ENCODE assay signal across 10 cellular contexts in the genomic region with DNA sequence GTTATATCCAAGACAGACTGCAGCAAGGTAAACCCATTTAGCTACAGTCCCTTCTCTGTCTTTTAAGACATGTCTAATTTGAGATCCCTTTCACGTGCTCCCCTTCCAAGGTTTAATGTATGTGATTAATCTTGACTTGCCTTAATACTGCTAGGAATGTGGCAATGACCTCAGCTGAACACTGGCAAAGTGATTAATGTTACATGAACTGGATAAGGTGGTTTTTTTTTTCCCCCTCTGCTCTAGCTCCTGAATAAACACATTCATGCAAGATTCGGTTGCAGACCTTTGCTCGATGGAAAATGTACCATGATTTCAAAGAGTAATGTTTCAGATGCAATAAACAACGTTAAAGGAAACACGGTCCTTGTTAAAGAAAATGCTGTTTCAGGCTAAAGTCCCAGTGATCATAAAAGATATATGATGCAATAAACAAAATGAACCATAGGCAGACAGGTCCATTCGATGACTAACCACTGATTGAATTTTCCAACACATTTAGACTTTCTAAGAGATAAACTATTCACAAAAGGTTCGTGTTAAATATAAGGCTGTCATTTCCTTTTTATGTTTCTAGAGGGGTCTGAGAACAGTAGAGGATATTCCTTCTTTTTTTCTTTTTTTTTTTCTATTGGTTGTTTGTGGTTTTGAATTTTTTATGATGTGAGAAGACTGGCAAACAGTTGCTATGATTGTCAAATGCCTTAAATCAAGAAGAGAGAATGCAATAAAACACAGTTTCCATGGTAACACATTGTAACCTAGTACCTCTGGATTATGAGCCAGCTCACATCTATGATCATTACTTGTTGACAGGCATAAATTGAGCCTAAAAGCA. TPM values are rescaled to one million over a fixed set of nuclear protein-coding genes. Genes with fewer than 3 reads are reported as not detected.
A peak's percentile ranks its signal among the peaks of the same experiment; 100 is the strongest.
DNase-seq lines count a peak whose midpoint lies in the region; TF ChIP-seq lines count a peak whose summit lies in the region.
"Had no signal": no experiment of that assay in that cellular context is flagged by ENCODE, and none has a peak within 500 bp of the region (broad histone marks: within the 10 kb centered on the region; RNA-seq: fewer than 3 reads in every experiment).

No MANE protein-coding gene starts in this region.

- no peaks in the 10 kb centered on the region for H3K36me3 ChIP-seq in ascending aorta
- H3K36me3 ChIP-seq: lower lobe of right lung, sigmoid colon had no signal

- intact Hi-C loops in ascending aorta (cut with DNase I), result no loop called here

- H3K4me3 ChIP-seq in fibroblast of mammary gland (ENCODE audit: control insufficient read depth, low read depth, low read length) (no peak overlapping the region), skeletal muscle cell (ENCODE audit: low read depth, low read length) (no peak overlapping the region), ascending aorta (no peak overlapping the region)
- H3K4me3 ChIP-seq: lower lobe of right lung, sigmoid colon had no signal

- H3K4me1 ChIP-seq in ascending aorta, result no peaks in the 10 kb centered on the region
- H3K4me1 ChIP-seq: lower lobe of right lung had no signal

- DNase-seq in NCI-H1105 treated with DMSO at 0.1 percent for 48 hours (lab: John Stamatoyannopoulos, UW) (peak; percentile 12), NCI-H1105 (lab: John Stamatoyannopoulos, UW) (no peak), NCI-H82 treated with DMSO at 0.1 percent for 48 hours (lab: John Stamatoyannopoulos, UW; ENCODE audit: unreplicated experiment) (peak; percentile 83), fibroblast of mammary gland (ENCODE audit: low read depth) (peak; percentile 16), skeletal muscle cell (ENCODE audit: low read depth) (peak; percentile 36), NCI-H1417 treated with DMSO at 0.1 percent for 48 hours (lab: John Stamatoyannopoulos, UW) (no peak), GM19240 (ENCODE audit: insufficient read length, low spot score) (no peak), ascending aorta (ENCODE audit: low spot score in 2 of 2) (no peak)
- DNase-seq: lower lobe of right lung, sigmoid colon had no signal

- TF ChIP-seq CTCF in fibroblast of mammary gland (conservative IDR thresholded peaks at IDR 0.05; ENCODE audit: control insufficient read depth, insufficient read depth, low read depth, low read length) (no peak), ascending aorta (IDR thresholded peaks at IDR 0.05) (no peak)

- no peaks in the 10 kb centered on the region for H3K27me3 ChIP-seq in ascending aorta
- H3K27me3 ChIP-seq: sigmoid colon had no signal

- H3K9me3 ChIP-seq in ascending aorta, result no peaks in the 10 kb centered on the region
- H3K9me3 ChIP-seq: lower lobe of right lung, sigmoid colon had no signal

- no peak overlapping the region for H3K27ac ChIP-seq in ascending aorta
- H3K27ac ChIP-seq: lower lobe of right lung, sigmoid colon had no signal

RNA-seq across cellular contexts. Expression of a gene that starts 44.7 kb away (rescaled TPM):
- 15.4 TPM for total RNA-seq in ascending aorta

Comparison
In these comparisons a context has a peak if more than half of its experiments do, and no peak if none do; other contexts are left out.
1. DNase-seq: peak in NCI-H1105 treated with DMSO at 0.1 percent for 48 hours (single experiment), NCI-H82 treated with DMSO at 0.1 percent for 48 hours (single experiment), fibroblast of mammary gland (single experiment) and skeletal muscle cell (single experiment); none in NCI-H1105 (single experiment), NCI-H1417 treated with DMSO at 0.1 percent for 48 hours (single experiment), GM19240 (single experiment) and ascending aorta (0 of 2).